ENCODE assay signal across 17 cellular contexts in the genomic region with DNA sequence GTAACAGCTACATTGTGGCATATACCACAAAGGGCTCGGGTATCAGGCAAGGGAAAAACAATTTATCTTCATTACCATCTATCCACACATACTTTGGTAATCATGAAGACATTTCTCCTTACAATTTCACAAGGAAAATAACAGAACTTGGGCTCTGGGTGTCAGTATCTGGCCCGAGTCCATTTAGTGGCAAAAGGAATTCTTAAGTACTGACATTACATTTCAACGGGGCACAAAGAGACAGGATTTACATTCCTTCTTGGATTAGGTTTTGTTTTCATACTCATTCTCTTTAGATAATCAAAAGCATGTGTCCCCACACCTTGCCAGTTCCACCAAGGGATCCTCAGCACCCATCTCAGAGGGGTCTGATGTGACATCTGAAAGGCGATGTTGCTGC.
DNase-seq lines count a peak whose midpoint lies in the region; ATAC-seq and TF ChIP-seq lines count a peak whose summit lies in the region.
"Had no signal": no experiment of that assay in that cellular context is flagged by ENCODE, and none has a peak within 500 bp of the region (broad histone marks: within the 10 kb centered on the region; RNA-seq: fewer than 3 reads in every experiment).

No MANE protein-coding gene starts in this region.

- peaks cover 85% of the 10 kb centered on the region for H3K4me1 Mint-ChIP-seq in HFFc6 (ENCODE audit: low read depth)

- H3K27ac ChIP-seq in A673 (ENCODE audit: low read depth, low read length, poor library complexity, severe bottlenecking) = peak overlapping the region; percentile 31
- H3K27ac ChIP-seq: colonic mucosa, ovary, tibial artery had no signal

- no peaks in the 10 kb centered on the region for H3K36me3 ChIP-seq in A673 (ENCODE audit: insufficient read depth, low read length, poor library complexity, severe bottlenecking)
- H3K36me3 ChIP-seq: colonic mucosa, ovary, tibial artery had no signal

- H3K4me3 Mint-ChIP-seq in HFFc6 = peak overlapping the region; percentile 35; the same call in 1 of the 2 replicates
- H3K4me3 Mint-ChIP-seq: activated naive CD4-positive, alpha-beta T cell treated with anti-CD3 and anti-CD28 coated beads for 36 hours had no signal

- no peaks in the 10 kb centered on the region for H3K36me3 Mint-ChIP-seq in HFFc6 (ENCODE audit: low read depth)

- H3K9me3 ChIP-seq in A673 (ENCODE audit: low read depth, low read length, poor library complexity, severe bottlenecking) = no peaks in the 10 kb centered on the region
- H3K9me3 ChIP-seq: colonic mucosa, ovary, tibial artery had no signal

- H3K27ac Mint-ChIP-seq in HFFc6 = no peak overlapping the region
- H3K27ac Mint-ChIP-seq: activated naive CD4-positive, alpha-beta T cell treated with anti-CD3 and anti-CD28 coated beads for 36 hours had no signal

- no peak for ATAC-seq in HG02884 (IDR thresholded peaks at IDR 0.05; ENCODE audit: unreplicated experiment)
- ATAC-seq: esophagus mucosa had no signal

- TF ChIP-seq CTCF in A673 (conservative IDR thresholded peaks at IDR 0.05; ENCODE audit: low read depth, low read length) (no peak), HFFc6 (IDR thresholded peaks at IDR 0.05) (no peak), astrocyte of the cerebellum (IDR thresholded peaks at IDR 0.05; ENCODE audit: low read depth, low read length, missing control alignments) (no peak)

- in situ Hi-C loops in astrocyte of the cerebellum (cut with HindIII; ENCODE audit: low sequenced_read_pairs) = no loop called here
- in situ Hi-C loops in KBM-7 (cut with MboI; ENCODE audit: low pct_unique_long_range_greater_than_20kb, low sequenced_read_pairs) = no loop called here

- CTCF ChIA-PET in A673 (lab: Charles Lee) = no interaction called here

- POLR2A ChIA-PET in A673 (lab: Charles Lee; ENCODE audit: low non-redundant PET) = interaction anchor here (0.7 kb wide), 1 partner anchor 318 kb away, joined by 3 read pairs; no protein-coding TSS in a partner anchor

- DNase-seq in A673 (ENCODE audit: low spot score) (peak; percentile 65), HFFc6 (peak; percentile 61), astrocyte of the cerebellum (ENCODE audit: low read depth) (peak; percentile 79), iris pigment epithelial cell (ENCODE audit: low read depth) (peak; percentile 72), NCI-H2171 (lab: John Stamatoyannopoulos, UW) (no peak), D341Med (ENCODE audit: low spot score) (no peak), KBM-7 (no peak)
- DNase-seq: activated naive CD4-positive, alpha-beta T cell treated with anti-CD3 and anti-CD28 coated beads for 36 hours; colonic mucosa; DMS53; Kasumi-1; NCI-H2029 treated with DMSO at 0.1 percent for 48 hours; NK-92 treated with Interleukin-12 subunit alpha and Interleukin-12 subunit beta, amount 100 ng/mL, for 24 hours; ovary; tibial artery had no signal

- peaks cover 3% of the 10 kb centered on the region for H3K27me3 Mint-ChIP-seq in HFFc6 (ENCODE audit: insufficient read depth)

- H3K4me1 ChIP-seq in A673 (ENCODE audit: insufficient read depth, low read length, poor library complexity, severe bottlenecking) = peaks cover 49% of the 10 kb centered on the region
- H3K4me1 ChIP-seq: colonic mucosa had no signal

- no peaks in the 10 kb centered on the region for H3K27me3 ChIP-seq in A673 (replicated peaks; ENCODE audit: insufficient read depth, low read depth, low read length, poor library complexity)
- H3K27me3 ChIP-seq: colonic mucosa, ovary, tibial artery had no signal

- no peaks in the 10 kb centered on the region for H3K9me3 Mint-ChIP-seq in HFFc6
- H3K9me3 Mint-ChIP-seq: activated naive CD4-positive, alpha-beta T cell treated with anti-CD3 and anti-CD28 coated beads for 36 hours had no signal

- no TSS peak for BruUV-seq in A673 (replicated peaks; lab: Mats Ljungman, UMichigan)

- H3K4me3 ChIP-seq in A673 (ENCODE audit: low read depth, low read length, poor library complexity, severe bottlenecking) (no peak overlapping the region), astrocyte of the cerebellum (ENCODE audit: low read depth, low read length) (no peak overlapping the region)
- H3K4me3 ChIP-seq: colonic mucosa, ovary, tibial artery had no signal

- intact Hi-C loops in A673 (cut with micrococcal nuclease; ENCODE audit: unreplicated experiment) = no loop called here

Comparison
In these comparisons a context has a peak if more than half of its experiments do, and no peak if none do; other contexts are left out.
1. DNase-seq: peak in A673 (single experiment), HFFc6 (single experiment), astrocyte of the cerebellum (single experiment) and iris pigment epithelial cell (single experiment); none in NCI-H2171 (single experiment), D341Med (single experiment) and KBM-7 (single experiment).